In the genomic region with DNA sequence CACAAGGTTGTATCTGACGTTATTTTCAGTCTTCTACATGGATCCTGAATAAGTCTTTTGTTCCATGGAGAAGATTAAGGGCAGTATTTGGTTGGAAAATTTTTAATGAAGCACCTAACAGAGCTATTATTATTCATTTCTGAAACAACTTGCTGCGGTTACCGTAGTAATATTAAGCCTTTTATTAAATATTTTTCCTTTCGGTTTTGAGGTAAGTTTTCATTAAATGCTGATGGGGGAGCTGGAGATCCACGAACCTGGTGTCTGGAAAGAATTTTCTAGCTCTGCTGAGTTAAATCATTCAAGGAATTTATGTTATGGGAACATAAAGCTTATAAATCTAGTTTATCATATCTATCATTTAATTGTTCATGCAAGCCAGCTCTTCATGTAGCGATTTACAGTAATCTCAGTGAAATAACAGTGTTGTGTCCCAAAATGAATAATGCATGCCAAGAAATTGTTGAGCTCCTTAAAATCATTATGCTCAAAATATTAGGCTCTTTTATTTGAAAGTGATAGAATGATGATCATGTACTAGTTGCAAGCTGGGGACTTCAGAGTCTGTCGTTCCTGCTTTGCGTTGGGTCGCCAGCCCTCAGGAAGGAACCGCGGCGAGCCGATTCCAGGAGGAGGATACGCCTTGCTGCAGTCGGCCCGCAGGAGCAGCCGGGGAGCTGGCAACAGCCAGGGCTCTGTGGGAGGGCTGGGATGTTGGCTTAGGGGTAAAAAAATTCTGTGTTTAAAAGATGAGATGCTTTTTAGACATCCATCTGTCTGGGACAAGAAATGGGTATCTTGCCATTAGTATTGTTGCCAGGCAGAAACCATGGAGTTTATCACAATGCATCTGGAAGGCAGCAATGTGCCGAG, we compare ENCODE assay signal across 11 cellular contexts.
A peak's percentile ranks its signal among the peaks of the same experiment; 100 is the strongest.
DNase-seq lines count a peak whose midpoint lies in the region; ATAC-seq and TF ChIP-seq lines count a peak whose summit lies in the region.
"Had no signal": no experiment of that assay in that cellular context is flagged by ENCODE, and none has a peak within 500 bp of the region (broad histone marks: within the 10 kb centered on the region; RNA-seq: fewer than 3 reads in every experiment).

No MANE protein-coding gene starts in this region.

- no peaks in the 10 kb centered on the region for H3K36me3 ChIP-seq in ovary
- H3K36me3 ChIP-seq: HAP-1 had no signal

- no peaks in the 10 kb centered on the region for H3K9me3 Mint-ChIP-seq in activated T-helper 2 cell treated with anti-CD3 and anti-CD28 coated beads, Interferon-gamma antibody, Interleukin-2, Interleukin-4, amounts not matched to agents 10 μg/mL and 5 μg/mL and 100 μg/mL, durations not matched to agents 14 hours and 24 hours and 36 hours

- no peak overlapping the region for H3K4me3 Mint-ChIP-seq in activated T-helper 2 cell treated with anti-CD3 and anti-CD28 coated beads, Interferon-gamma antibody, Interleukin-2, Interleukin-4, amounts not matched to agents 10 μg/mL and 5 μg/mL and 100 μg/mL, durations not matched to agents 14 hours and 24 hours and 36 hours (ENCODE audit: low read depth)

- H3K4me3 ChIP-seq in AG10803 (ENCODE audit: low read length) (peak overlapping the region; percentile 29), fibroblast of villous mesenchyme (ENCODE audit: low read depth, low read length) (peak overlapping the region; percentile 18), ovary (peak overlapping the region; percentile 8)
- H3K4me3 ChIP-seq: HAP-1 had no signal

- ATAC-seq in SK-N-SH treated with all-trans-retinoic acid at 6 μM for 48 hours, result peak; percentile 46
- ATAC-seq in HG02759 (IDR thresholded peaks at IDR 0.05; ENCODE audit: unreplicated experiment), result no peak

- DNase-seq in AG10803 (ENCODE audit: low read depth), result peak; percentile 61
- DNase-seq in fibroblast of villous mesenchyme (ENCODE audit: low read depth), result peak; percentile 63
- peak in 4 of 5 donors; percentile 30 to 57 (median 45) for DNase-seq in ovary
- DNase-seq in activated T-helper 2 cell treated with anti-CD3 and anti-CD28 coated beads, Interferon-gamma antibody, Interleukin-2, Interleukin-4, amounts not matched to agents 10 μg/mL and 5 μg/mL and 100 μg/mL, durations not matched to agents 14 hours and 24 hours and 36 hours (ENCODE audit: low spot score), result no peak
- no peak for DNase-seq in NCI-H82 treated with DMSO at 0.1 percent for 48 hours (lab: John Stamatoyannopoulos, UW; ENCODE audit: unreplicated experiment)
- DNase-seq in EL, result no peak
- DNase-seq: NCI-H2081; stimulated activated CD4-positive, alpha-beta T cell treated with anti-CD3 and anti-CD28 coated beads, Interleukin-4, amount 100 ng/mL, for 1 hour had no signal

- no peak for TF ChIP-seq EP300 in ovary (IDR thresholded peaks at IDR 0.05)

- H3K27me3 Mint-ChIP-seq in activated T-helper 2 cell treated with anti-CD3 and anti-CD28 coated beads, Interferon-gamma antibody, Interleukin-2, Interleukin-4, amounts not matched to agents 10 μg/mL and 5 μg/mL and 100 μg/mL, durations not matched to agents 14 hours and 24 hours and 36 hours (ENCODE audit: low read depth), result no peaks in the 10 kb centered on the region

- TF ChIP-seq POLR2A in ovary (IDR thresholded peaks at IDR 0.05), result no peak

- no peak overlapping the region for H3K27ac ChIP-seq in ovary

- TF ChIP-seq CTCF in AG10803 (conservative IDR thresholded peaks at IDR 0.05; ENCODE audit: low read length) (peak; percentile 70), fibroblast of villous mesenchyme (IDR thresholded peaks at IDR 0.05; ENCODE audit: insufficient read depth, low read depth, low read length) (peak; percentile 58), ovary (IDR thresholded peaks at IDR 0.05) (peak; percentile 28 to 66 (median 58))

- peaks cover 2% of the 10 kb centered on the region for H3K4me1 ChIP-seq in ovary (ENCODE audit: insufficient read depth)
- H3K4me1 ChIP-seq: HAP-1 had no signal

- H3K27ac Mint-ChIP-seq in activated T-helper 2 cell treated with anti-CD3 and anti-CD28 coated beads, Interferon-gamma antibody, Interleukin-2, Interleukin-4, amounts not matched to agents 10 μg/mL and 5 μg/mL and 100 μg/mL, durations not matched to agents 14 hours and 24 hours and 36 hours, result no peak overlapping the region

- no peaks in the 10 kb centered on the region for H3K9me3 ChIP-seq in ovary
- H3K9me3 ChIP-seq: HAP-1 had no signal

- peaks cover 10% of the 10 kb centered on the region for H3K36me3 Mint-ChIP-seq in activated T-helper 2 cell treated with anti-CD3 and anti-CD28 coated beads, Interferon-gamma antibody, Interleukin-2, Interleukin-4, amounts not matched to agents 10 μg/mL and 5 μg/mL and 100 μg/mL, durations not matched to agents 14 hours and 24 hours and 36 hours (ENCODE audit: low read depth)

- intact Hi-C loops in ovary (cut with DNase I), result no loop called here
- intact Hi-C loops in activated T-helper 2 cell treated with anti-CD3 and anti-CD28 coated beads, Interferon-gamma antibody, Interleukin-2, Interleukin-4, amounts not matched to agents 10 μg/mL and 5 μg/mL and 100 μg/mL, durations not matched to agents 14 hours and 24 hours and 36 hours (cut with micrococcal nuclease), result no loop called here

- 5 to 19% (median 6%) methylated on average over 18 of the region's 18 CpGs for WGBS in ovary, 3 donors

- peaks cover 12% of the 10 kb centered on the region for H3K4me1 Mint-ChIP-seq in activated T-helper 2 cell treated with anti-CD3 and anti-CD28 coated beads, Interferon-gamma antibody, Interleukin-2, Interleukin-4, amounts not matched to agents 10 μg/mL and 5 μg/mL and 100 μg/mL, durations not matched to agents 14 hours and 24 hours and 36 hours (ENCODE audit: low read depth)

- no peaks in the 10 kb centered on the region for H3K27me3 ChIP-seq in ovary

TF ChIP-seq in SK-N-SH treated with all-trans-retinoic acid at 6 μM for 48 hours, 23 proteins besides CTCF, POLR2A, EP300 and RAD21:
- TF ChIP-seq CSDC2 (CRISPR knock-in tag; IDR thresholded peaks at IDR 0.05) (no peak), ESRRG (CRISPR knock-in tag; IDR thresholded peaks at IDR 0.05) (0 out of 2 replicates have a peak, but pooled peaks have one; percentile 15), ZNF70 (CRISPR knock-in tag; IDR thresholded peaks at IDR 0.05) (no peak), ISL1 (CRISPR knock-in tag; IDR thresholded peaks at IDR 0.05) (no peak), GLIS3 (CRISPR knock-in tag; IDR thresholded peaks at IDR 0.05) (no peak)
TF ChIP-seq in SK-N-SH treated with all-trans-retinoic acid at 6 μM for 48 hours: peak in this region for 1.

Comparison
In these comparisons a context has a peak if more than half of its experiments do, and no peak if none do; other contexts are left out.
1. DNase-seq: peak in AG10803 (single experiment), fibroblast of villous mesenchyme (single experiment) and ovary (4 of 5); none in activated T-helper 2 cell treated with anti-CD3 and anti-CD28 coated beads, Interferon-gamma antibody, Interleukin-2, Interleukin-4, amounts not matched to agents 10 μg/mL and 5 μg/mL and 100 μg/mL, durations not matched to agents 14 hours and 24 hours and 36 hours (single experiment), NCI-H82 treated with DMSO at 0.1 percent for 48 hours (single experiment) and EL (single experiment).
2. Peak in every context shown above with its lines, with median percentiles within 50 percentile points of each other: H3K4me3 ChIP-seq and CTCF ChIP-seq.